8 cellular contexts compared by ENCODE assay signal in the genomic region with DNA sequence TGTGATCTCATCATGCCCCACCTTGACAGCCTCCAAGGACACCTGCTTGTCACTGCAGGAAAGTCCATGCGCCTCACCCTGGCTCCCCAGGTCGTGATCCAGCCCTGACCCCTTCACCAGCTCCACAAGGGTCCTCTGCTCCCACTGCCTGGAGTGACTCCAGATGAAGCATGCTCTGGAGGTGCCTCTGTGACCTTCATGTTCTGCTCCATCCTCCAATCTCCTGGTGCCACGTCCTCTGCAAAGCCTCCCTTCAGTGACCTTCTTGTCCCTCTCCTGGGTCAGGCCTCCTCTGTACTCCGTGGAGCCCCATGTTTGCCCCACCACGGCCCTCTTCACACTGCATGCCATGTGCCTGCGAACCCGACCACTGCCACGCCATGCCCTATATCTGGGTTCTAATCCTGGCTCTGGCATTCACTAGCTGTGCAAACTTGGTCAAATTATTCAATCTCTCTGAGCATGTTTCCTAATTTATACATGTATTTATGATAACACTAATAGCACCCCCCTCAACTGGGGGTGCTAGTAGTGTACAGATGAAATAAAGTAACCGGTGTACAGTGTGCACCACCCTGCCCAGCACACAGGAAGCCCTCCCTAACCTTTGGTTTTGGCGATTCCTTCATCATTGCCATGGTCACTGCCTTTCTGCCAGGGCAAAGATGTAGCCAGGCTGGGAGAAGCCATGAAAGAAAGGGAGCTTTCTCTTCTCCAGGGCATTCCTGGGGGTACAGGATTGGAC.
DNase-seq lines count a peak whose midpoint lies in the region; ATAC-seq and TF ChIP-seq lines count a peak whose summit lies in the region.

No MANE protein-coding gene starts in this region.

- TF ChIP-seq CTCF in mammary epithelial cell (conservative IDR thresholded peaks at IDR 0.05 in 1 of 2, IDR thresholded peaks at IDR 0.05 in 1 of 2; ENCODE audit: extremely low read depth in 1 of 2, insufficient read depth in 1 of 2, low read depth in 1 of 2, low read length in 2 of 2) (no peak), endothelial cell (IDR thresholded peaks at IDR 0.05; ENCODE audit: unreplicated experiment) (no peak)

- CTCF ChIA-PET in activated CD4-positive, alpha-beta T cell treated with anti-CD3 and anti-CD28 coated beads for 36 hours (lab: Charles Lee) = interaction anchor here (0.6 to 3.3 kb wide), 53 partner anchors 9 to 486 kb away, joined by 3 to 33 read pairs (median 4); no protein-coding TSS in a partner anchor
- CTCF ChIA-PET in mammary epithelial cell (lab: Charles Lee; ENCODE audit: low non-redundant PET) = interaction anchor here (0.5 to 0.8 kb wide), 5 partner anchors 206 to 442 kb away, joined by 3 to 13 read pairs (median 4); no protein-coding TSS in a partner anchor

- BruUV-seq in mammary epithelial cell (replicated peaks; lab: Mats Ljungman, UMichigan) = no TSS peak

- H3K27me3 ChIP-seq in mammary epithelial cell (ENCODE audit: insufficient read depth, low read length) = no peaks in the 10 kb centered on the region

- 89% methylated on average over 10 of the region's 10 CpGs for WGBS in mammary epithelial cell (ENCODE audit: low coverage, missing lambda C conversion rate)

- no peaks in the 10 kb centered on the region for H3K27me3 Mint-ChIP-seq in activated CD4-positive, alpha-beta T cell treated with anti-CD3 and anti-CD28 coated beads for 36 hours
- no peaks in the 10 kb centered on the region for H3K27me3 Mint-ChIP-seq in stimulated activated memory B cell treated with anti-CD40 and anti-IgM and Interleukin-4, amounts not matched to agents 10 μg/mL and 1 μg/mL and 100 μg/mL, for 72 hours
- peaks cover 17% of the 10 kb centered on the region for H3K27me3 Mint-ChIP-seq in endothelial cell (ENCODE audit: unreplicated experiment)

- dilution Hi-C loops in mammary epithelial cell (cut with HindIII; ENCODE audit: low sequenced_read_pairs) = no loop called here

- H4K20me1 ChIP-seq in mammary epithelial cell (ENCODE audit: insufficient read depth, low read length) = no peaks in the 10 kb centered on the region

- POLR2A ChIA-PET in activated CD4-positive, alpha-beta T cell treated with anti-CD3 and anti-CD28 coated beads for 36 hours (lab: Charles Lee) = interaction anchor here (0.7 to 1.0 kb wide), 4 partner anchors 76 to 313 kb away, joined by 3 to 6 read pairs (median 4); no protein-coding TSS in a partner anchor

- H3K4me3 ChIP-seq in mammary epithelial cell (replicated peaks in 1 of 3; ENCODE audit: insufficient read depth in 1 of 3, low read depth in 2 of 3, low read length in 3 of 3) = no peak overlapping the region

- in situ Hi-C loops in mammary epithelial cell (cut with MboI; ENCODE audit: low sequenced_read_pairs in 2 of 2) = no loop called here

- intact Hi-C loops in activated CD4-positive, alpha-beta T cell treated with anti-CD3 and anti-CD28 coated beads for 36 hours (cut with DNase I, micrococcal nuclease) = loop anchor here (1.0 to 10.0 kb wide), 9 partner anchors 37 to 919 kb away; partner anchors contain the start of gene ITPKB (in 1 of the 2)
- intact Hi-C loops in mammary epithelial cell (cut with micrococcal nuclease) = loop anchor here (10.0 kb wide), 1 partner anchor 501 kb away; no protein-coding TSS in a partner anchor

- H3K9ac ChIP-seq in mammary epithelial cell (ENCODE audit: insufficient read depth, low read length) = no peak overlapping the region

- ATAC-seq in activated CD4-positive, alpha-beta T cell treated with anti-CD3 and anti-CD28 coated beads for 36 hours = peak; percentile 49
- ATAC-seq in HG03064 (IDR thresholded peaks at IDR 0.05; ENCODE audit: low read depth, unreplicated experiment) = peak; percentile 22
- ATAC-seq in stimulated activated memory B cell treated with anti-CD40 and anti-IgM and Interleukin-4, amounts not matched to agents 10 μg/mL and 1 μg/mL and 100 μg/mL, for 72 hours = peak; percentile 59

- H3K4me2 ChIP-seq in mammary epithelial cell (ENCODE audit: insufficient read depth, low read depth, low read length) = no peak overlapping the region

- peaks cover 24% of the 10 kb centered on the region for H3K4me1 Mint-ChIP-seq in activated CD4-positive, alpha-beta T cell treated with anti-CD3 and anti-CD28 coated beads for 36 hours
- peaks cover 42% of the 10 kb centered on the region for H3K4me1 Mint-ChIP-seq in stimulated activated memory B cell treated with anti-CD40 and anti-IgM and Interleukin-4, amounts not matched to agents 10 μg/mL and 1 μg/mL and 100 μg/mL, for 72 hours
- H3K4me1 Mint-ChIP-seq in endothelial cell (ENCODE audit: unreplicated experiment) = peaks cover under 1% of the 10 kb centered on the region

- H3K36me3 Mint-ChIP-seq in activated CD4-positive, alpha-beta T cell treated with anti-CD3 and anti-CD28 coated beads for 36 hours (ENCODE audit: low read depth) = peaks cover 15% of the 10 kb centered on the region
- H3K36me3 Mint-ChIP-seq in stimulated activated memory B cell treated with anti-CD40 and anti-IgM and Interleukin-4, amounts not matched to agents 10 μg/mL and 1 μg/mL and 100 μg/mL, for 72 hours = peaks cover 35% of the 10 kb centered on the region
- H3K36me3 Mint-ChIP-seq in endothelial cell (ENCODE audit: low read depth, unreplicated experiment) = peaks cover 20% of the 10 kb centered on the region

- no peak for DNase-seq in activated CD4-positive, alpha-beta T cell treated with anti-CD3 and anti-CD28 coated beads for 36 hours
- no peak for DNase-seq in activated CD4-positive, alpha-beta T cell treated with anti-CD3 and anti-CD28 coated beads, Interleukin-2, amount 50 U/mL, for 48 hours
- no peak for DNase-seq in mammary epithelial cell
- DNase-seq in endothelial cell (ENCODE audit: low spot score) = no peak
- DNase-seq in DMS 273 (lab: John Stamatoyannopoulos, UW; ENCODE audit: unreplicated experiment) = no peak
- DNase-seq in HK-2 (ENCODE audit: unreplicated experiment) = no peak

- H3K79me2 ChIP-seq in mammary epithelial cell (ENCODE audit: insufficient read depth, low read length) = no peaks in the 10 kb centered on the region

- H3K4me1 ChIP-seq in mammary epithelial cell (ENCODE audit: insufficient read depth, low read length) = peaks cover 7% of the 10 kb centered on the region

- peak overlapping the region; percentile 90 for H3K27ac Mint-ChIP-seq in activated CD4-positive, alpha-beta T cell treated with anti-CD3 and anti-CD28 coated beads for 36 hours
- H3K27ac Mint-ChIP-seq in stimulated activated memory B cell treated with anti-CD40 and anti-IgM and Interleukin-4, amounts not matched to agents 10 μg/mL and 1 μg/mL and 100 μg/mL, for 72 hours = peak overlapping the region; percentile 64
- no peak overlapping the region for H3K27ac Mint-ChIP-seq in endothelial cell (ENCODE audit: unreplicated experiment)

- H3K36me3 ChIP-seq in mammary epithelial cell (ENCODE audit: insufficient read depth, low read length) = no peaks in the 10 kb centered on the region

- H2AFZ ChIP-seq in mammary epithelial cell (ENCODE audit: low read depth, low read length) = peak overlapping the region; percentile 35

- peak overlapping the region; percentile 46 for H3K4me3 Mint-ChIP-seq in activated CD4-positive, alpha-beta T cell treated with anti-CD3 and anti-CD28 coated beads for 36 hours
- H3K4me3 Mint-ChIP-seq in stimulated activated memory B cell treated with anti-CD40 and anti-IgM and Interleukin-4, amounts not matched to agents 10 μg/mL and 1 μg/mL and 100 μg/mL, for 72 hours = peak overlapping the region; percentile 11
- no peak overlapping the region for H3K4me3 Mint-ChIP-seq in endothelial cell (ENCODE audit: unreplicated experiment)

- H3K9me3 Mint-ChIP-seq in activated CD4-positive, alpha-beta T cell treated with anti-CD3 and anti-CD28 coated beads for 36 hours (ENCODE audit: low read depth) = peaks cover 1% of the 10 kb centered on the region
- peaks cover 9% of the 10 kb centered on the region for H3K9me3 Mint-ChIP-seq in stimulated activated memory B cell treated with anti-CD40 and anti-IgM and Interleukin-4, amounts not matched to agents 10 μg/mL and 1 μg/mL and 100 μg/mL, for 72 hours
- no peaks in the 10 kb centered on the region for H3K9me3 Mint-ChIP-seq in endothelial cell (ENCODE audit: unreplicated experiment)

- H3K27ac ChIP-seq in mammary epithelial cell (ENCODE audit: insufficient read depth, low read depth, low read length) = no peak overlapping the region

- H3K9me3 ChIP-seq in mammary epithelial cell (replicated peaks; ENCODE audit: insufficient read depth, low read length) = no peaks in the 10 kb centered on the region
